Comparison of ENCODE assay signal across 31 cellular contexts in genomic region chr9:127749090-127749787, GRCh38. TPM values are rescaled to one million over a fixed set of nuclear protein-coding genes. Genes with fewer than 3 reads are reported as not detected.
"Had no signal": no experiment of that assay in that cellular context is flagged by ENCODE, and none has a peak within 500 bp of the region (broad histone marks: within the 10 kb centered on the region; RNA-seq: fewer than 3 reads in every experiment).

No MANE protein-coding gene starts in this region.

- H3K4me3 Mint-ChIP-seq: dendritic cell treated with granulocyte-macrophage colony-stimulating factor and Interleukin-4, amounts not matched to agents 40 ng/mL and 50 ng/mL, for 4 days; endodermal cell; mesothelial cell of epicardium; nephron; neural progenitor cell; stimulated activated effector memory CD8-positive, alpha-beta T cell treated with anti-CD3 and anti-CD28 coated beads, Interleukin-12 subunit alpha, Interleukin-12 subunit beta, amount 100 ng/mL, for 72 hours; type B pancreatic cell had no signal

- H3K9me3 Mint-ChIP-seq: dendritic cell treated with granulocyte-macrophage colony-stimulating factor and Interleukin-4, amounts not matched to agents 40 ng/mL and 50 ng/mL, for 4 days; endodermal cell; mesothelial cell of epicardium; naive B cell; nephron; neural progenitor cell; stimulated activated effector memory CD8-positive, alpha-beta T cell treated with anti-CD3 and anti-CD28 coated beads, Interleukin-12 subunit alpha, Interleukin-12 subunit beta, amount 100 ng/mL, for 72 hours; type B pancreatic cell had no signal

- H3K27me3 Mint-ChIP-seq: dendritic cell treated with granulocyte-macrophage colony-stimulating factor and Interleukin-4, amounts not matched to agents 40 ng/mL and 50 ng/mL, for 4 days; naive B cell had no signal

- H3K36me3 ChIP-seq: colonic mucosa, neural progenitor cell, prostate gland, sigmoid colon had no signal

- DNase-seq: colonic mucosa; effector CD8-positive, alpha-beta T cell; endodermal cell; foreskin keratinocyte; heart left ventricle; left cardiac atrium; left lung; mesenchymal stem cell; mucosa of descending colon; naive B cell; occipital lobe; sigmoid colon; stimulated activated CD4-positive, alpha-beta T cell treated with anti-CD3 and anti-CD28 coated beads, Interleukin-2, amount 100 ng/mL, for 24 hours; stimulated activated CD4-positive, alpha-beta T cell treated with anti-CD3 and anti-CD28 coated beads, Interleukin-4, amount 100 ng/mL, for 24 hours; stimulated activated naive CD4-positive, alpha-beta T cell treated with Interleukin-2 at 50 U/mL for 16 hours; stomach; tibial artery had no signal

- H3K27ac Mint-ChIP-seq: dendritic cell treated with granulocyte-macrophage colony-stimulating factor and Interleukin-4, amounts not matched to agents 40 ng/mL and 50 ng/mL, for 4 days; endodermal cell; mesothelial cell of epicardium; nephron; neural progenitor cell; type B pancreatic cell had no signal

- H3K4me1 Mint-ChIP-seq: endodermal cell, mesothelial cell of epicardium had no signal

- H3K36me3 Mint-ChIP-seq: mesothelial cell of epicardium, neural progenitor cell, type B pancreatic cell had no signal

- H3K9me3 ChIP-seq: colonic mucosa, esophagus muscularis mucosa, gastroesophageal sphincter, heart left ventricle, left lung, mucosa of descending colon, prostate gland, right atrium auricular region, sigmoid colon, stomach, tibial artery had no signal

- H3K27ac ChIP-seq: colonic mucosa, esophagus muscularis mucosa, foreskin keratinocyte, gastroesophageal sphincter, heart left ventricle, hepatocyte, left lung, neural progenitor cell, prostate gland, right atrium auricular region, sigmoid colon, stomach, tibial artery had no signal

- ATAC-seq: foreskin keratinocyte; gastroesophageal sphincter; heart left ventricle; left cardiac atrium; left lung; mucosa of descending colon; stimulated activated effector memory CD8-positive, alpha-beta T cell treated with anti-CD3 and anti-CD28 coated beads, Interleukin-12 subunit alpha, Interleukin-12 subunit beta, amount 100 ng/mL, for 72 hours had no signal

- H3K4me1 ChIP-seq: colonic mucosa, foreskin keratinocyte, neural progenitor cell, prostate gland had no signal

- H3K4me3 ChIP-seq: colonic mucosa, esophagus muscularis mucosa, gastroesophageal sphincter, heart left ventricle, hepatocyte, left lung, mucosa of descending colon, neural progenitor cell, prostate gland, right atrium auricular region, sigmoid colon, stomach, tibial artery had no signal

RNA-seq across cellular contexts. Expression of gene TTC16, which starts 33.4 kb away (rescaled TPM):
- polyA plus RNA-seq: endothelial cell of umbilical vein, fibroblast of lung, foreskin keratinocyte, hepatocyte, urinary bladder had no signal
